Comparison of ENCODE assay signal across 8 cellular contexts in genomic region chr1:30911061-30911954, GRCh38.
DNase-seq lines count a peak whose midpoint lies in the region; ATAC-seq and TF ChIP-seq lines count a peak whose summit lies in the region.

No MANE protein-coding gene starts in this region.

- peak; percentile 73 for DNase-seq in ACHN
- DNase-seq in GM13976 (ENCODE audit: low spot score): peak; percentile 81
- peak; percentile 85 for DNase-seq in NCI-H2107 (lab: John Stamatoyannopoulos, UW)
- peak; percentile 72 for DNase-seq in UCSD-AML1 (lab: John Stamatoyannopoulos, UW; ENCODE audit: unreplicated experiment)
- DNase-seq in caudate nucleus (lab: John Stamatoyannopoulos, UW): peak in 59 of 61 donors; percentile 27 to 91 (median 70)
- DNase-seq in islet precursor cell: peak; percentile 95
- peak; percentile 38 to 48 for DNase-seq in stimulated activated CD4-positive, alpha-beta T cell treated with anti-CD3 and anti-CD28 coated beads, Interleukin-15, amount 100 ng/mL, for 48 hours (ENCODE audit: low read depth in 2 of 2)

- ATAC-seq in GM18870 (IDR thresholded peaks at IDR 0.05; ENCODE audit: unreplicated experiment): no peak

- in situ Hi-C loops in ACHN (cut with HindIII; ENCODE audit: low pct_ligation_motif_present, low pct_unique_long_range_greater_than_20kb, low sequenced_read_pairs): loop anchor here (25.0 kb wide), 1 partner anchor 99 kb away; no protein-coding TSS in a partner anchor
- in situ Hi-C loops in GM13976 (cut with MboI; ENCODE audit: low sequenced_read_pairs, unreplicated experiment): loop anchor here (5.0 to 10.0 kb wide), 2 partner anchors 109 to 187 kb away; partner anchors contain the start of gene MATN1

- peak; percentile 73 for TF ChIP-seq CTCF in GM13976 (IDR thresholded peaks at IDR 0.05; ENCODE audit: borderline replicate concordance, control extremely low read depth, extremely low read depth, insufficient read depth, missing control alignments)

- no peak overlapping the region for H3K27ac ChIP-seq in caudate nucleus (ENCODE audit: low read depth, low read length)

Comparison
In these comparisons a context has a peak if more than half of its experiments do, and no peak if none do; other contexts are left out.
1. DNase-seq: peak in every context shown above with its lines; median percentile 95 in islet precursor cell; 85 in NCI-H2107; 81 in GM13976; 73 in ACHN; 72 in UCSD-AML1; 70 in caudate nucleus; 43 in stimulated activated CD4-positive, alpha-beta T cell treated with anti-CD3 and anti-CD28 coated beads, Interleukin-15, amount 100 ng/mL, for 48 hours.